Comparison of ENCODE assay signal across 29 cellular contexts in the genomic region with DNA sequence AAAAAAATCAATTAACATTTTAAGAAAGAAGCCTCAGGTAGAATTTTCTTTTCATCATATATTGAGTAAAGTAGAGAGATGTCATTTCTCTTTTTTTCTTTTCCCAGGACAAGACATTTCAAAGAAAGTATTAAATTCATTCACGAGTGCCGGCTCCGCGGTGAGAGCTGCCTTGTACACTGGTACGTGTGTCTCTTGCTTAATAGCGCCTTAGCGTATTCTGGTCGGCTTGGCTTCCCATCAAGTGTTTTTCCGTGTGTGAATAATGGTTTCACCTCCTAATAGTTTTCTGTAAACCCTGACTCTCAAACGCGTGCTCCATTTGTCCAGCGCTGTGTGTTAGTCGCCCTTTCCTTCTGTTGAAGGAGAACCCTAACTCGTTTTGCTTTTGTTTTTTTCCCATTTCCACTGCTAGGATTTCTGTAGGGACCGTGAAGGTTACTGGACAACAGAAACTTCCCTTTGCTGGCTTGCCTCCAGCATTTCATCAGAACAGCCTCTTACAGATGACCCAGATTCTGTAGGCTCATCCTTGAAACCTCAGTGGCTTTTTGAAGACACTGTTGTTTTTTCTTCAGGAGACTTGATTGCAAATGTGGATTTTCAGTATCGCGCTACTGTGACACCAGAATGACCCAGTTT. TPM values are rescaled to one million over a fixed set of nuclear protein-coding genes. Genes with fewer than 3 reads are reported as not detected.
DNase-seq lines count a peak whose midpoint lies in the region; ATAC-seq, FAIRE-seq and TF ChIP-seq lines count a peak whose summit lies in the region.
"Had no signal": no experiment of that assay in that cellular context is flagged by ENCODE, and none has a peak within 500 bp of the region (broad histone marks: within the 10 kb centered on the region; RNA-seq: fewer than 3 reads in every experiment).

No MANE protein-coding gene starts in this region.

- H4K20me1 ChIP-seq in GM23248 (ENCODE audit: insufficient read depth) (no peaks in the 10 kb centered on the region), GM12878 (ENCODE audit: control insufficient read depth, insufficient read depth) (no peaks in the 10 kb centered on the region; the same call in 1 of the 2 replicates)

- peaks cover 10% of the 10 kb centered on the region for H3K36me3 Mint-ChIP-seq in osteocyte (ENCODE audit: unreplicated experiment)

- in situ Hi-C loops in GM23248 (cut with MboI) (no loop called here), GM12878 (cut with MboI) (no loop called here)

- TF ChIP-seq POLR2A in GM12878 (IDR thresholded peaks at IDR 0.05; ENCODE audit: low read depth, low read length) (no peak), spleen (IDR thresholded peaks at IDR 0.05) (no peak)

- TF ChIP-seq RAD21 in GM12878 (IDR thresholded peaks at IDR 0.05; ENCODE audit: insufficient read depth, low read depth, low read length) = no peak

- RAD21 ChIA-PET in GM12878 (lab: Charles Lee; ENCODE audit: unreplicated experiment) = interaction anchor here (0.7 to 4.2 kb wide), 11 partner anchors 8 to 160 kb away, joined by 3 to 27 read pairs (median 7); no protein-coding TSS in a partner anchor

- H3K27ac Mint-ChIP-seq in osteocyte (ENCODE audit: unreplicated experiment) = no peak overlapping the region
- H3K27ac Mint-ChIP-seq: activated naive CD4-positive, alpha-beta T cell treated with anti-CD3 and anti-CD28 coated beads, Interleukin-2, amount 50 U/mL, for 72 hours; activated T-helper 17 cell treated with anti-CD3 and anti-CD28 coated beads, Interleukin-2, amount 50 U/mL, for 72 hours had no signal

- DNase-seq in GM23248 (peak; percentile 36), GM12878 (ENCODE audit: low read depth, low spot score) (no peak), foreskin fibroblast (peak; percentile 32 to 46), spleen (peak; percentile 66), NCI-H774 (lab: John Stamatoyannopoulos, UW) (no peak), osteocyte (ENCODE audit: extremely low spot score, unreplicated experiment) (no peak), NCI-H2227 treated with DMSO at 0.1 percent for 48 hours (lab: John Stamatoyannopoulos, UW) (no peak)
- DNase-seq: activated CD4-positive, alpha-beta T cell treated with anti-CD3 and anti-CD28 coated beads, Interleukin-2, amount 50 U/mL, for 48 hours; activated CD4-positive, CD25-positive, alpha-beta regulatory T cell; activated CD8-positive, alpha-beta memory T cell treated with anti-CD3 and anti-CD28 coated beads, Interleukin-2, amount 50 U/mL, for 48 hours; effector CD8-positive, alpha-beta T cell; mesendoderm; NCI-H1417 treated with DMSO at 0.1 percent for 48 hours; NCI-H2081 treated with DMSO at 0.1 percent for 48 hours; NK-92 treated with Interleukin-12 subunit alpha and Interleukin-12 subunit beta, amount 100 ng/mL, for 24 hours; SJCRH30; stimulated activated CD4-positive, alpha-beta T cell treated with anti-CD3 and anti-CD28 coated beads, Interleukin-4, amount 100 ng/mL, for 4 hours; stimulated activated naive CD8-positive, alpha-beta T cell treated with anti-CD3 and anti-CD28 coated beads, Interleukin-15, Interleukin-2, amounts not matched to agents 100 U/mL and 50 U/mL, for 24 hours; tibial artery had no signal

- WGBS in GM23248 (ENCODE audit: low coverage in 1 of 2, low lambda C conversion rate in 2 of 2, missing lambda C conversion rate in 2 of 2), 2 experiments = 75 to 76% methylated on average over 17 of the region's 17 CpGs
- WGBS in GM12878 (ENCODE audit: insufficient coverage, insufficient replicate concordance, low lambda C conversion rate, missing lambda C conversion rate) = 82% methylated on average over 17 of the region's 17 CpGs
- 89 to 92% (median 90%) methylated on average over 17 of the region's 17 CpGs for WGBS in spleen, 5 donors

- intact Hi-C loops in GM12878 (cut with micrococcal nuclease; ENCODE audit: unreplicated experiment) (no loop called here), spleen (cut with DNase I; ENCODE audit: low total_unique reads) (no loop called here)

- H3F3A ChIP-seq in GM23248 (ENCODE audit: insufficient read depth) = no peaks in the 10 kb centered on the region

- H3K4me3 ChIP-seq in GM23248 (no peak overlapping the region), GM12878 (no peak overlapping the region), foreskin fibroblast (ENCODE audit: low read depth in 1 of 2, low read length in 2 of 2) (no peak overlapping the region), spleen (no peak overlapping the region)
- H3K4me3 ChIP-seq: K562, Peyer's patch, SJCRH30, tibial artery had no signal

- H3K36me3 ChIP-seq in GM23248 (ENCODE audit: low read depth) = no peaks in the 10 kb centered on the region
- H3K36me3 ChIP-seq in GM12878 (ENCODE audit: control insufficient read depth in 2 of 2, insufficient read depth in 2 of 2, low read length in 1 of 2) = peaks cover 33 to 56% of the 10 kb centered on the region in 2 experiments
- H3K36me3 ChIP-seq in spleen = peaks cover 0 to 47% (median 21%) of the 10 kb centered on the region in 6 donors
- H3K36me3 ChIP-seq: SJCRH30 had no signal

- H3K27me3 Mint-ChIP-seq in osteocyte (ENCODE audit: unreplicated experiment) = no peaks in the 10 kb centered on the region
- H3K27me3 Mint-ChIP-seq: activated T-helper 17 cell treated with anti-CD3 and anti-CD28 coated beads, Interleukin-2, amount 50 U/mL, for 72 hours had no signal

- no peak for FAIRE-seq in GM12878 (lab: Jason Lieb, UNC)
- FAIRE-seq: D721Med, K562 had no signal

- SMC1A ChIA-PET in GM12878 (lab: Charles Lee; ENCODE audit: uncharacterized antibody, unreplicated experiment) = interaction anchor here (0.8 to 10.4 kb wide), 9 partner anchors 10 to 49 kb away, joined by 3 to 106 read pairs (median 6); partner anchors contain the start of gene IRF4

- CTCF ChIA-PET in GM12878 (lab: Yijun Ruan, JAX) = interaction anchor here (1.3 to 2.1 kb wide), 3 partner anchors 14 to 23 kb away, joined by 3 to 10 read pairs (median 7); no protein-coding TSS in a partner anchor

- H3K9ac ChIP-seq in GM23248 (no peak overlapping the region), GM12878 (ENCODE audit: control insufficient read depth, insufficient read depth, low read length) (no peak overlapping the region)

- H3K4me1 Mint-ChIP-seq in osteocyte (ENCODE audit: unreplicated experiment) = no peaks in the 10 kb centered on the region

- H3K27me3 ChIP-seq in GM23248 (replicated peaks; ENCODE audit: insufficient read depth) = no peaks in the 10 kb centered on the region
- H3K27me3 ChIP-seq in GM12878 (replicated peaks in 1 of 2; ENCODE audit: control insufficient read depth in 2 of 2, insufficient read depth in 2 of 2, low read length in 1 of 2) = no peaks in the 10 kb centered on the region
- H3K27me3 ChIP-seq in spleen (replicated peaks in 1 of 7) = no peaks in the 10 kb centered on the region
- H3K27me3 ChIP-seq: Peyer's patch, SJCRH30, tibial artery had no signal

- H3K4me3 Mint-ChIP-seq in osteocyte (ENCODE audit: unreplicated experiment) = no peak overlapping the region
- H3K4me3 Mint-ChIP-seq: activated T-helper 17 cell treated with anti-CD3 and anti-CD28 coated beads, Interleukin-2, amount 50 U/mL, for 72 hours; CD14-positive monocyte had no signal

- no peaks in the 10 kb centered on the region for H3K79me2 ChIP-seq in GM23248 (ENCODE audit: insufficient read depth)
- peaks cover 51% of the 10 kb centered on the region for H3K79me2 ChIP-seq in GM12878 (ENCODE audit: control insufficient read depth, insufficient read depth, low read length)

- TF ChIP-seq CTCF in GM12878 (IDR thresholded peaks at IDR 0.05 in 2 of 3, conservative IDR thresholded peaks at IDR 0.05 in 1 of 3; ENCODE audit: control insufficient read depth in 2 of 3, extremely low read depth in 1 of 3, insufficient read depth in 1 of 3, low read depth in 3 of 3, low read length in 3 of 3) (no peak), foreskin fibroblast (IDR thresholded peaks at IDR 0.05; ENCODE audit: low read depth, low read length) (no peak), spleen (IDR thresholded peaks at IDR 0.05 in 8 of 11, conservative IDR thresholded peaks at IDR 0.05 in 3 of 11) (no peak), osteocyte (IDR thresholded peaks at IDR 0.05) (no peak)

- H3K9me3 Mint-ChIP-seq in osteocyte (ENCODE audit: unreplicated experiment) = peaks cover 8% of the 10 kb centered on the region
- H3K9me3 Mint-ChIP-seq: activated naive CD4-positive, alpha-beta T cell treated with anti-CD3 and anti-CD28 coated beads, Interleukin-2, amount 50 U/mL, for 72 hours; activated T-helper 17 cell treated with anti-CD3 and anti-CD28 coated beads, Interleukin-2, amount 50 U/mL, for 72 hours had no signal

- H3K27ac ChIP-seq in GM23248 (no peak overlapping the region), GM12878 (ENCODE audit: control insufficient read depth, insufficient read depth) (peak overlapping the region; percentile 84), spleen (no peak overlapping the region)
- H3K27ac ChIP-seq: SJCRH30, tibial artery had no signal

- H3K4me2 ChIP-seq in GM23248 (ENCODE audit: unreplicated experiment) = no peak overlapping the region
- peak overlapping the region; percentile 55 for H3K4me2 ChIP-seq in GM12878 (ENCODE audit: control insufficient read depth, insufficient read depth)

- no peak for TF ChIP-seq EP300 in GM12878 (IDR thresholded peaks at IDR 0.05; ENCODE audit: borderline replicate concordance in 1 of 2, control insufficient read depth in 1 of 2, low read depth in 2 of 2, low read length in 2 of 2)

- no peaks in the 10 kb centered on the region for H3K9me3 ChIP-seq in GM23248 (ENCODE audit: low read depth)
- no peaks in the 10 kb centered on the region for H3K9me3 ChIP-seq in GM12878 (replicated peaks; ENCODE audit: control insufficient read depth, insufficient read depth, low read length)
- H3K9me3 ChIP-seq in spleen = no peaks in the 10 kb centered on the region
- H3K9me3 ChIP-seq: Peyer's patch, SJCRH30, tibial artery had no signal

- no peak for ATAC-seq in GM12878
- no peak for ATAC-seq in HG02973 (IDR thresholded peaks at IDR 0.05; ENCODE audit: unreplicated experiment)
- ATAC-seq: activated naive CD4-positive, alpha-beta T cell treated with anti-CD3 and anti-CD28 coated beads, Interleukin-2, amount 50 U/mL, for 72 hours; activated T-helper 17 cell treated with anti-CD3 and anti-CD28 coated beads, Interleukin-2, amount 50 U/mL, for 72 hours; K562; stimulated activated naive CD8-positive, alpha-beta T cell treated with anti-CD3 and anti-CD28 coated beads, Interleukin-15, Interleukin-2, amounts not matched to agents 100 U/mL and 50 U/mL, for 24 hours had no signal

- no peaks in the 10 kb centered on the region for H3K9me2 ChIP-seq in GM23248 (ENCODE audit: insufficient read depth)

- H3K4me1 ChIP-seq in GM23248 (ENCODE audit: insufficient read depth) (no peaks in the 10 kb centered on the region), GM12878 (ENCODE audit: control insufficient read depth, insufficient read depth, low read length) (peaks cover 78% of the 10 kb centered on the region), spleen (peaks cover 4 to 46% (median 39%) of the 10 kb centered on the region in 6 donors)
- H3K4me1 ChIP-seq: SJCRH30, tibial artery had no signal

- POLR2A ChIA-PET in GM12878 (lab: Charles Lee) = interaction anchor here (0.7 to 2.4 kb wide), 7 partner anchors 10 to 39 kb away, joined by 3 to 10 read pairs (median 7); no protein-coding TSS in a partner anchor

- no TSS peak for BruUV-seq in GM12878 (replicated peaks; lab: Mats Ljungman, UMichigan)

- H2AFZ ChIP-seq in GM23248 = no peak overlapping the region
- no peak overlapping the region for H2AFZ ChIP-seq in GM12878 (ENCODE audit: control insufficient read depth, low read depth, low read length)

RNA-seq across cellular contexts. Expression of gene IRF4, which starts 45.7 kb away (rescaled TPM):
- total RNA-seq in GM23248 (2014; rRNA removed; shearing (Covaris generic)) = not detected in 2 replicates
- 0.23 and 0.70 TPM in 2 replicates for polyA plus RNA-seq in GM23248 (2016; fragmentation: Nextera tagmentation; extraction: Ambion mirVana)
- 825 and 857 TPM in 2 replicates for total RNA-seq in GM12878 (2013; cell fraction: nucleolus; rRNA removed)
- 287 and 295 TPM in 2 replicates for total RNA-seq in GM12878 (2014; rRNA removed)
- 217 and 228 TPM in 2 replicates for total RNA-seq in GM12878 (2014; rRNA removed; fragmentation: Illumina TruSeq; extraction: Trizol)
- total RNA-seq in GM12878 (2021) = 495 and 498 TPM in 2 replicates
- polyA plus RNA-seq in GM12878 (2011; ENCODE audit: low read depth) = 299 TPM
- polyA plus RNA-seq in GM12878 (2011; rRNA removed) = 252 and 320 TPM in 2 replicates
- 352 and 442 TPM in 2 replicates for polyA plus RNA-seq in GM12878 (2011; cell fraction: cytosol; rRNA removed)
- polyA plus RNA-seq in GM12878 (2011; cell fraction: nucleus; rRNA removed) = 848 and 1,001 TPM in 2 replicates
- 262 and 367 TPM in 2 replicates for polyA plus RNA-seq in GM12878 (2012)
- 223 and 228 TPM in 2 replicates for polyA plus RNA-seq in GM12878 (2014; fragmentation: Illumina TruSeq; extraction: Trizol)
- polyA plus RNA-seq in GM12878 (2014; fragmentation: Nextera tagmentation; extraction: Ambion mirVana) = 10 to 100 TPM; 50.0 to 98.9 TPM
- polyA plus RNA-seq in GM12878 (2014; rRNA removed) = 187 and 205 TPM in 2 replicates
- polyA plus RNA-seq in GM12878 (2016; fragmentation: Nextera tagmentation; extraction: Ambion mirVana) = 100 to 1,000 TPM; 295 to 297 TPM
- polyA minus RNA-seq in GM12878 (2011; rRNA and poly(A)+ RNA removed) = 364 and 403 TPM in 2 replicates
- polyA minus RNA-seq in GM12878 (2011; cell fraction: cytosol; rRNA and poly(A)+ RNA removed) = 196 and 207 TPM in 2 replicates
- polyA minus RNA-seq in GM12878 (2011; cell fraction: nucleus; rRNA and poly(A)+ RNA removed) = 241 and 321 TPM in 2 replicates
- total RNA-seq in spleen = 10 to 100 TPM; 39.2 to 91.3 (median 52.0) TPM
- polyA plus RNA-seq in spleen = 10 to 100 TPM in 2 of 3 donors, 1 to 10 TPM in 1; 8.7 to 11.9 (median 11.2) TPM
- not detected in 2 replicates for total RNA-seq in osteocyte
- total RNA-seq: glomerular endothelial cell, myocyte, SJCRH30 had no signal
- polyA plus RNA-seq: AG04450 had no signal

RNA-seq across cellular contexts. Expression of gene DUSP22, which starts 53.6 kb away (rescaled TPM):
- 12.4 and 14.9 TPM in 2 replicates for total RNA-seq in GM23248 (2014; rRNA removed; shearing (Covaris generic))
- polyA plus RNA-seq in GM23248 (2016; fragmentation: Nextera tagmentation; extraction: Ambion mirVana) = 15.7 and 18.1 TPM in 2 replicates
- total RNA-seq in GM12878 (2013; cell fraction: nucleolus; rRNA removed) = 632 and 708 TPM in 2 replicates
- 113 and 123 TPM in 2 replicates for total RNA-seq in GM12878 (2014; rRNA removed)
- total RNA-seq in GM12878 (2014; rRNA removed; fragmentation: Illumina TruSeq; extraction: Trizol) = 80.6 and 83.3 TPM in 2 replicates
- total RNA-seq in GM12878 (2021) = 125 and 130 TPM in 2 replicates
- polyA plus RNA-seq in GM12878 (2011; ENCODE audit: low read depth) = 128 TPM
- 78.9 and 80.1 TPM in 2 replicates for polyA plus RNA-seq in GM12878 (2011; rRNA removed)
- polyA plus RNA-seq in GM12878 (2011; cell fraction: cytosol; rRNA removed) = 109 and 115 TPM in 2 replicates
- 359 and 389 TPM in 2 replicates for polyA plus RNA-seq in GM12878 (2011; cell fraction: nucleus; rRNA removed)
- 121 and 164 TPM in 2 replicates for polyA plus RNA-seq in GM12878 (2012)
- polyA plus RNA-seq in GM12878 (2014; fragmentation: Illumina TruSeq; extraction: Trizol) = 87.9 and 101 TPM in 2 replicates
- polyA plus RNA-seq in GM12878 (2014; fragmentation: Nextera tagmentation; extraction: Ambion mirVana) = 10 to 100 TPM; 93.4 to 99.7 TPM
- 138 and 147 TPM in 2 replicates for polyA plus RNA-seq in GM12878 (2014; rRNA removed)
- 100 to 1,000 TPM; 150 to 156 TPM for polyA plus RNA-seq in GM12878 (2016; fragmentation: Nextera tagmentation; extraction: Ambion mirVana)
- 84.5 and 84.7 TPM in 2 replicates for polyA minus RNA-seq in GM12878 (2011; rRNA and poly(A)+ RNA removed)
- polyA minus RNA-seq in GM12878 (2011; cell fraction: cytosol; rRNA and poly(A)+ RNA removed) = 15.5 and 16.8 TPM in 2 replicates
- 118 and 156 TPM in 2 replicates for polyA minus RNA-seq in GM12878 (2011; cell fraction: nucleus; rRNA and poly(A)+ RNA removed)
- 100 to 1,000 TPM in 1 of 7 donors, 10 to 100 TPM in 6; 60.5 to 120 (median 75.5) TPM for total RNA-seq in spleen
- 10 to 100 TPM; 41.2 to 65.7 (median 46.8) TPM for polyA plus RNA-seq in spleen
- total RNA-seq in osteocyte = 27.4 and 29.7 TPM in 2 replicates

Comparison
In these comparisons a context has a peak if more than half of its experiments do, and no peak if none do; other contexts are left out.
1. DNase-seq: peak in GM23248 (single experiment), foreskin fibroblast (2 of 2) and spleen (single experiment); none in GM12878 (single experiment), NCI-H774 (single experiment), osteocyte (single experiment) and NCI-H2227 treated with DMSO at 0.1 percent for 48 hours (single experiment).
2. RNA of gene IRF4, which starts 45.7 kb away (total RNA-seq): 217 to 857 TPM in GM12878 and 39.2 to 91.3 TPM in spleen; not detected in osteocyte and not detected in GM23248; every median in the first group is over 10 times any median in the second.